ENCODE assay signal across 8 cellular contexts in genomic region chr1:16513412-16514106, GRCh38. TPM values are rescaled to one million over a fixed set of nuclear protein-coding genes. Genes with fewer than 3 reads are reported as not detected.
DNase-seq lines count a peak whose midpoint lies in the region; ATAC-seq, FAIRE-seq and TF ChIP-seq lines count a peak whose summit lies in the region.
"Not testable (repeated sequence)": the region's sequence is repeated elsewhere in the genome, so short reads cannot be mapped to it uniquely, and the experiment has no call there.

No MANE protein-coding gene starts in this region.

- H3K9ac ChIP-seq in MM.1S (ENCODE audit: low read length); neural progenitor cell: not testable (repeated sequence)

- not testable (repeated sequence) for H3K9me2 ChIP-seq in MM.1S (replicated peaks; ENCODE audit: insufficient read depth, low read length)

- H2AFZ ChIP-seq in MM.1S (ENCODE audit: low read length); neural progenitor cell (replicated peaks): not testable (repeated sequence)

- H3K4me2 ChIP-seq in MM.1S (ENCODE audit: low read depth, low read length) = peak overlapping the region; percentile 10; the same call in 1 of the 2 replicates
- H3K4me2 ChIP-seq in neural progenitor cell = peak overlapping the region; percentile 81

- H3K27me3 ChIP-seq in GM06990 (replicated peaks; ENCODE audit: control insufficient read depth, insufficient read depth, low read length); MM.1S (replicated peaks; ENCODE audit: insufficient read depth, low read length); neural progenitor cell; testis: not testable (repeated sequence)

- not testable (repeated sequence) for H3K4me3 Mint-ChIP-seq in activated T-cell treated with anti-CD3 and anti-CD28 coated beads, Interleukin-2, amount 50 U/mL, for 72 hours; neural progenitor cell

- not testable (repeated sequence) for TF ChIP-seq CTCF in GM06990 (IDR thresholded peaks at IDR 0.05; ENCODE audit: insufficient read depth, low read length, poor library complexity, severe bottlenecking); HFF-Myc (IDR thresholded peaks at IDR 0.05; ENCODE audit: low read depth, low read length, missing control alignments); MM.1S (IDR thresholded peaks at IDR 0.05; ENCODE audit: low read length); fibroblast of pulmonary artery (IDR thresholded peaks at IDR 0.05; ENCODE audit: low read length, missing control alignments); neural progenitor cell (IDR thresholded peaks at IDR 0.05); testis (IDR thresholded peaks at IDR 0.05)

- not testable (repeated sequence) for TF ChIP-seq POLR2A in testis (IDR thresholded peaks at IDR 0.05)

- peaks cover 15% of the 10 kb centered on the region for H3K27me3 Mint-ChIP-seq in activated T-cell treated with anti-CD3 and anti-CD28 coated beads, Interleukin-2, amount 50 U/mL, for 72 hours (ENCODE audit: low read depth)
- H3K27me3 Mint-ChIP-seq in neural progenitor cell (ENCODE audit: insufficient read depth, low read depth) = not testable (repeated sequence)

- DNase-seq in GM06990 (ENCODE audit: extremely low read depth, insufficient read length) = peak; percentile 78
- DNase-seq in HFF-Myc (ENCODE audit: extremely low read depth, low read depth) = peak; percentile 95
- DNase-seq in MM.1S = peak; percentile 95
- peak; percentile 99 for DNase-seq in RCC 7860 (ENCODE audit: low spot score)
- DNase-seq in activated T-cell treated with anti-CD3 and anti-CD28 coated beads, Interleukin-2, amount 50 U/mL, for 72 hours = peak; percentile 88 to 89
- peak; percentile 99 for DNase-seq in fibroblast of pulmonary artery (ENCODE audit: low read depth)
- peak; percentile 72 for DNase-seq in neural progenitor cell (ENCODE audit: low spot score)
- peak; percentile 34 for DNase-seq in testis

- not testable (repeated sequence) for H3K79me2 ChIP-seq in MM.1S (ENCODE audit: low read length); neural progenitor cell (ENCODE audit: low read depth)

- H3K9me3 Mint-ChIP-seq in activated T-cell treated with anti-CD3 and anti-CD28 coated beads, Interleukin-2, amount 50 U/mL, for 72 hours; neural progenitor cell: not testable (repeated sequence)

- H3K4me1 Mint-ChIP-seq in activated T-cell treated with anti-CD3 and anti-CD28 coated beads, Interleukin-2, amount 50 U/mL, for 72 hours (ENCODE audit: low read depth); neural progenitor cell: not testable (repeated sequence)

- not testable (repeated sequence) for H3K9me3 ChIP-seq in MM.1S (replicated peaks; ENCODE audit: insufficient read depth, low read length); neural progenitor cell (ENCODE audit: low read depth); testis

- 5 to 17% methylated on average over 4 to 26 of the region's 26 CpGs for WGBS in testis, 2 donors

- not testable (repeated sequence) for H4K20me1 ChIP-seq in MM.1S (ENCODE audit: insufficient read depth, low read length); neural progenitor cell (ENCODE audit: low read depth)

- peak overlapping the region; percentile 42; the same call in 1 of the 2 replicates for H3K27ac ChIP-seq in MM.1S (ENCODE audit: low read length)
- peak overlapping the region; percentile 69 for H3K27ac ChIP-seq in neural progenitor cell
- peak overlapping the region in 1 of 2 donors; percentile 50 for H3K27ac ChIP-seq in testis

- peak; percentile 93 to 97 for ATAC-seq in activated T-cell treated with anti-CD3 and anti-CD28 coated beads, Interleukin-2, amount 50 U/mL, for 72 hours (replicated peaks in 1 of 2)

- intact Hi-C loops in testis (cut with DNase I; ENCODE audit: low total_unique reads) = not testable (repeated sequence)

- not testable (repeated sequence) for H3K4me3 ChIP-seq in GM06990 (replicated peaks; ENCODE audit: low read depth, low read length); HFF-Myc (replicated peaks; ENCODE audit: low read depth, low read length); MM.1S (ENCODE audit: low read length); fibroblast of pulmonary artery (replicated peaks; ENCODE audit: low read depth, low read length); testis
- H3K4me3 ChIP-seq in neural progenitor cell = peak overlapping the region; percentile 47

- not testable (repeated sequence) for H3K36me3 ChIP-seq in GM06990 (ENCODE audit: control insufficient read depth, insufficient read depth, low read length); MM.1S (replicated peaks; ENCODE audit: insufficient read depth, low read length); neural progenitor cell; testis (ENCODE audit: low read depth, missing control alignments)

- not testable (repeated sequence) for H3K27ac Mint-ChIP-seq in activated T-cell treated with anti-CD3 and anti-CD28 coated beads, Interleukin-2, amount 50 U/mL, for 72 hours; neural progenitor cell

- not testable (repeated sequence) for H3F3A ChIP-seq in MM.1S (ENCODE audit: insufficient read depth, low read length)
- H3F3A ChIP-seq in neural progenitor cell (ENCODE audit: low read depth) = peaks cover 18% of the 10 kb centered on the region

- FAIRE-seq in RCC 7860 (lab: Jason Lieb, UNC) = peak; percentile 91

- not testable (repeated sequence) for H3K4me1 ChIP-seq in MM.1S (ENCODE audit: low read length); neural progenitor cell; testis

- not testable (repeated sequence) for H3K36me3 Mint-ChIP-seq in activated T-cell treated with anti-CD3 and anti-CD28 coated beads, Interleukin-2, amount 50 U/mL, for 72 hours (ENCODE audit: insufficient read depth in 2 of 2); neural progenitor cell

RNA-seq across cellular contexts. Expression of gene RNU1-1, which starts 0.5 kb away (rescaled TPM):
- total RNA-seq in activated T-cell treated with anti-CD3 and anti-CD28 coated beads, Interleukin-2, amount 50 U/mL, for 72 hours = 1,000 to 10,000 TPM; 1,100 to 1,278 TPM
- total RNA-seq in neural progenitor cell (ENCODE audit: low replicate concordance) = under 0.01 TPM in 2 replicates
- under 1 TPM; under 0.01 TPM for total RNA-seq in testis
- 18.9 TPM for polyA plus RNA-seq in testis (ENCODE audit: insufficient read depth, low read depth, low replicate concordance)

Comparison
In these comparisons a context has a peak if more than half of its experiments do, and no peak if none do; other contexts are left out.
1. DNase-seq: peak in every context shown above with its lines; median percentile 99 in RCC 7860; 99 in fibroblast of pulmonary artery; 95 in HFF-Myc; 95 in MM.1S; 88 in activated T-cell treated with anti-CD3 and anti-CD28 coated beads, Interleukin-2, amount 50 U/mL, for 72 hours; 78 in GM06990; 72 in neural progenitor cell; 34 in testis.
2. RNA of gene RNU1-1, which starts 0.5 kb away (total RNA-seq): 1,100 to 1,278 TPM in activated T-cell treated with anti-CD3 and anti-CD28 coated beads, Interleukin-2, amount 50 U/mL, for 72 hours; under 0.01 TPM in neural progenitor cell and under 0.01 TPM in testis; every median in the first group is over 1,000 times any median in the second.